ENCODE assay signal across 1 cellular context in genomic region chr4:38609614-38610013, GRCh38.
TF ChIP-seq lines count a peak whose summit lies in the region.

No MANE protein-coding gene starts in this region.

TF ChIP-seq in WTC11, 78 proteins besides CTCF, POLR2A, EP300 and RAD21 (continued from another document):
- TF ChIP-seq TEAD1 (CRISPR knock-in tag; IDR thresholded peaks at IDR 0.05), result no peak
